Comparison of ENCODE assay signal across 23 cellular contexts in the genomic region with DNA sequence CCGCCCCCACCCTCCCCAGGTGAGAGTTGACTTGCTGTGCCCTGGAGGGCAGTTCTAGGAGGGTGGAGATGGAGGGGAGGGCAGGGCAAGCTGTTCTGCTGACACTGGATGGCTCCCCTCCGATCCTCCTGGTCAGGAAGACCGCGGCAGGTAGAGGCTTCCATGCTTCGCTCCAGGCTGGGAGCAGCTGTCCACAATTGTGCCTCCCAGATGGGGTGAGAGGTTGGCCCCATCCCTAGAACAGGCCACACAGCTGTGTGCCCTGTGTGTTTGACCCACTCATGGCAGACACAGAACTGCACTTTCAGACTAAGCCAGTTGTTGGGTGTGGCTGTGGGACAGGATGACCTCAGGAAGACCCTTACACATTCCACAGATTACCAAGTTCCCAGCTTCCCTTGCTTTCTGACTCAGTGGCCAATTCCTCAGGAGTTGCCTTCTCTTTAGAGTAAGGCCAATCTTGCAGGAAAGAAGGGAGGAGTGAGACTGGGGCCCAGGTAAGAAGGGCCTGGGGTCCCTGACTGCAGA.
DNase-seq lines count a peak whose midpoint lies in the region; ATAC-seq and TF ChIP-seq lines count a peak whose summit lies in the region.
"Had no signal": no experiment of that assay in that cellular context is flagged by ENCODE, and none has a peak within 500 bp of the region (broad histone marks: within the 10 kb centered on the region; RNA-seq: fewer than 3 reads in every experiment).

No MANE protein-coding gene starts in this region.

- no peaks in the 10 kb centered on the region for H3K9me2 ChIP-seq in Karpas-422 (replicated peaks; ENCODE audit: insufficient read depth, low read length)

- H2AFZ ChIP-seq in Karpas-422 (ENCODE audit: low read length) = no peak overlapping the region
- H2AFZ ChIP-seq: hepatocyte had no signal

- no peaks in the 10 kb centered on the region for H3K79me2 ChIP-seq in Karpas-422 (ENCODE audit: low read length)
- H3K79me2 ChIP-seq: hepatocyte had no signal

- H3K27me3 Mint-ChIP-seq in osteocyte (ENCODE audit: unreplicated experiment) = no peaks in the 10 kb centered on the region

- TF ChIP-seq CTCF in AG10803 (conservative IDR thresholded peaks at IDR 0.05; ENCODE audit: low read length) (no peak), osteocyte (IDR thresholded peaks at IDR 0.05) (no peak)

- H3K36me3 Mint-ChIP-seq in osteocyte (ENCODE audit: unreplicated experiment) = no peaks in the 10 kb centered on the region
- H3K36me3 Mint-ChIP-seq: naive thymus-derived CD4-positive, alpha-beta T cell had no signal

- no peaks in the 10 kb centered on the region for H3K27me3 ChIP-seq in Karpas-422 (ENCODE audit: low read length)
- H3K27me3 ChIP-seq: adrenal gland, cardiac muscle cell, hepatocyte, ovary had no signal

- DNase-seq in AG10803 (ENCODE audit: low read depth) (peak; percentile 16), Karpas-422 (peak; percentile 24), dedifferentiated amniotic fluid mesenchymal stem cell (ENCODE audit: extremely low spot score) (peak; percentile 35), iris pigment epithelial cell (ENCODE audit: low read depth) (peak; percentile 37), osteocyte (ENCODE audit: extremely low spot score, unreplicated experiment) (no peak), NCI-H446 (lab: John Stamatoyannopoulos, UW) (no peak)
- DNase-seq: activated CD4-positive, alpha-beta T cell treated with anti-CD3 and anti-CD28 coated beads for 36 hours; activated effector memory CD4-positive, alpha-beta T cell treated with anti-CD3 and anti-CD28 coated beads, Interleukin-2, amount 50 U/mL, for 16 hours; adrenal gland; foreskin keratinocyte; left ventricle myocardium inferior; naive thymus-derived CD4-positive, alpha-beta T cell; NCI-H1694 treated with DMSO at 0.1 percent for 48 hours; NCI-H526; ovary; stimulated activated naive CD8-positive, alpha-beta T cell treated with anti-CD3 and anti-CD28 coated beads, Interleukin-15, Interleukin-2, amounts not matched to agents 100 U/mL and 50 U/mL, for 24 hours; T-helper 2 cell had no signal

- H3K9me3 Mint-ChIP-seq in osteocyte (ENCODE audit: unreplicated experiment) = no peaks in the 10 kb centered on the region

- H3K27ac Mint-ChIP-seq in osteocyte (ENCODE audit: unreplicated experiment) = no peak overlapping the region
- H3K27ac Mint-ChIP-seq: activated CD4-positive, alpha-beta T cell treated with anti-CD3 and anti-CD28 coated beads for 36 hours; naive thymus-derived CD4-positive, alpha-beta T cell had no signal

- no peaks in the 10 kb centered on the region for H3K9me3 ChIP-seq in Karpas-422 (ENCODE audit: low read length)
- H3K9me3 ChIP-seq: adrenal gland, left ventricle myocardium inferior, ovary had no signal

- H3K4me2 ChIP-seq in Karpas-422 (ENCODE audit: low read depth, low read length, poor library complexity, severe bottlenecking) = no peak overlapping the region
- H3K4me2 ChIP-seq: hepatocyte had no signal

- ATAC-seq in GM21723 (IDR thresholded peaks at IDR 0.05; ENCODE audit: unreplicated experiment) (no peak), HG03565 (IDR thresholded peaks at IDR 0.05; ENCODE audit: unreplicated experiment) (no peak)
- ATAC-seq: activated CD4-positive, alpha-beta T cell treated with anti-CD3 and anti-CD28 coated beads for 36 hours; foreskin keratinocyte; naive thymus-derived CD4-positive, alpha-beta T cell; Panc1; stimulated activated naive CD8-positive, alpha-beta T cell treated with anti-CD3 and anti-CD28 coated beads, Interleukin-15, Interleukin-2, amounts not matched to agents 100 U/mL and 50 U/mL, for 24 hours had no signal

- H3K4me3 Mint-ChIP-seq in osteocyte (ENCODE audit: unreplicated experiment) = no peak overlapping the region
- H3K4me3 Mint-ChIP-seq: activated CD4-positive, alpha-beta T cell treated with anti-CD3 and anti-CD28 coated beads for 36 hours; naive thymus-derived CD4-positive, alpha-beta T cell had no signal

- no peak overlapping the region for H3K4me3 ChIP-seq in AG10803 (ENCODE audit: low read length)
- H3K4me3 ChIP-seq in Karpas-422 (ENCODE audit: low read length) = no peak overlapping the region
- H3K4me3 ChIP-seq: adrenal gland, cardiac muscle cell, hepatocyte, left ventricle myocardium inferior, ovary, SK-N-MC had no signal

- H3K4me1 Mint-ChIP-seq in osteocyte (ENCODE audit: unreplicated experiment) = peaks cover 16% of the 10 kb centered on the region
- H3K4me1 Mint-ChIP-seq: activated CD4-positive, alpha-beta T cell treated with anti-CD3 and anti-CD28 coated beads for 36 hours had no signal

- no peaks in the 10 kb centered on the region for H4K20me1 ChIP-seq in Karpas-422 (ENCODE audit: insufficient read depth, low read depth, low read length)

- no peaks in the 10 kb centered on the region for H3K36me3 ChIP-seq in Karpas-422 (ENCODE audit: insufficient read depth, low read length)
- H3K36me3 ChIP-seq: adrenal gland, cardiac muscle cell, left ventricle myocardium inferior, ovary had no signal

- peaks cover 36% of the 10 kb centered on the region for H3K4me1 ChIP-seq in Karpas-422 (ENCODE audit: low read length)
- H3K4me1 ChIP-seq: foreskin keratinocyte had no signal

- H3K9ac ChIP-seq in Karpas-422 (ENCODE audit: low read length) = no peak overlapping the region

- H3K27ac ChIP-seq in Karpas-422 (ENCODE audit: low read length) = no peak overlapping the region
- H3K27ac ChIP-seq: cardiac muscle cell, foreskin keratinocyte, hepatocyte, left ventricle myocardium inferior, ovary, SK-N-MC had no signal

Comparison
In these comparisons a context has a peak if more than half of its experiments do, and no peak if none do; other contexts are left out.
1. DNase-seq: peak in AG10803 (single experiment), Karpas-422 (single experiment), dedifferentiated amniotic fluid mesenchymal stem cell (single experiment) and iris pigment epithelial cell (single experiment); none in osteocyte (single experiment) and NCI-H446 (0 of 2).